Comparison of ENCODE assay signal across 8 cellular contexts in the genomic region with DNA sequence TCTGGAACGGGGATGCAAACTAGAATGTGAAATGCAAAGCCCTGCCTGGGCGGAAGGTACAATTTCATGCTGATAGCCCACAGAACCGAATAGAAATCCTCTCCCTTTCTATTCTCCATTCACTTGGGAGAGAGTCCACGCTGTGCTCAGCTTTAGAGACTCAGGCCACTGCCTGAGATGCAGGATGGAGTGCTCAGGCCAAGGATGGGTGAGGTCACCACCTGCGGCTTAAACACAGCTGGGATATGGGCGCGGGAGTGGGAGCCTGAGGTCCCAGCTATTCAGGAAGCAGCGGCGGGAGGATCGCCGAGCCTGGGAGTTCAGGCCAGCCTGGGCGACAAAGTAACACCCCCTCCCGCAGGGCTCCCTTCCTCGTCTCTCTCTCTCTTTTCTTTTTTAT. TPM values are rescaled to one million over a fixed set of nuclear protein-coding genes. Genes with fewer than 3 reads are reported as not detected.
DNase-seq lines count a peak whose midpoint lies in the region; FAIRE-seq and TF ChIP-seq lines count a peak whose summit lies in the region.

No MANE protein-coding gene starts in this region.

- H3K27ac ChIP-seq in 22Rv1 (peak overlapping the region; percentile 90), Karpas-422 (ENCODE audit: low read length) (no peak overlapping the region), small intestine (ENCODE audit: low read depth in 1 of 2, low read length in 1 of 2) (peak overlapping the region in 1 of 2 donors; percentile 55)

- peak overlapping the region; percentile 100 for H3K4me2 ChIP-seq in Karpas-422 (ENCODE audit: low read depth, low read length, poor library complexity, severe bottlenecking)

- peaks cover 5% of the 10 kb centered on the region; the same call in 1 of the 2 replicates for H3K36me3 ChIP-seq in Karpas-422 (ENCODE audit: insufficient read depth, low read length)
- H3K36me3 ChIP-seq in small intestine (ENCODE audit: control insufficient read depth in 2 of 2, insufficient read depth in 2 of 2, low read length in 2 of 2), result no peaks in the 10 kb centered on the region

- H3K27me3 ChIP-seq in Karpas-422 (ENCODE audit: low read length) (no peaks in the 10 kb centered on the region), small intestine (ENCODE audit: control insufficient read depth in 2 of 2, insufficient read depth in 2 of 2, low read length in 2 of 2) (no peaks in the 10 kb centered on the region)

- H3K9me3 Mint-ChIP-seq in immature natural killer cell, result peaks cover 0 to 9% (median 0%) of the 10 kb centered on the region in 6 donors

- peak overlapping the region; percentile 34 to 100 (median 71) for H3K27ac Mint-ChIP-seq in immature natural killer cell

- TF ChIP-seq POLR2A in GM12891 (IDR thresholded peaks at IDR 0.05; ENCODE audit: low read depth, low read length), result no peak

- WGBS in small intestine, 3 donors, result 19 to 36% (median 31%) methylated on average over 14 of the region's 14 CpGs

- H3K36me3 Mint-ChIP-seq in immature natural killer cell, result peaks cover 6 to 8% (median 6%) of the 10 kb centered on the region in 3 donors

- no peaks in the 10 kb centered on the region for H4K20me1 ChIP-seq in Karpas-422 (ENCODE audit: insufficient read depth, low read depth, low read length)

- peak overlapping the region; percentile 94 to 100 (median 100) for H3K4me3 Mint-ChIP-seq in immature natural killer cell

- in situ Hi-C loops in astrocyte of the spinal cord (cut with HindIII; ENCODE audit: low sequenced_read_pairs), result no loop called here

- H3K4me1 ChIP-seq in Karpas-422 (ENCODE audit: low read length) (peaks cover 14% of the 10 kb centered on the region), small intestine (ENCODE audit: control insufficient read depth in 2 of 2, insufficient read depth in 1 of 2, low read depth in 1 of 2, low read length in 1 of 2) (no peaks in the 10 kb centered on the region)

- H3K27me3 Mint-ChIP-seq in immature natural killer cell (ENCODE audit: low read depth in 3 of 3), result peaks cover 5 to 10% (median 5%) of the 10 kb centered on the region in 3 donors

- no peak overlapping the region for H2AFZ ChIP-seq in Karpas-422 (ENCODE audit: low read length)

- TF ChIP-seq CTCF in 22Rv1 (IDR thresholded peaks at IDR 0.05) (no peak), astrocyte of the spinal cord (IDR thresholded peaks at IDR 0.05; ENCODE audit: low read depth, low read length) (no peak)

- DNase-seq in GM12891 (ENCODE audit: insufficient read length, low spot score), result peak; percentile 16
- no peak for DNase-seq in Karpas-422
- DNase-seq in astrocyte of the spinal cord (ENCODE audit: low read depth, low spot score), result no peak
- DNase-seq in immature natural killer cell, result no peak
- DNase-seq in small intestine, result no peak
- DNase-seq in activated CD4-positive, CD25-positive, alpha-beta regulatory T cell treated with anti-CD3 and anti-CD28 coated beads, Interleukin-2, amount 50 U/mL, for 72 hours, result no peak
- DNase-seq in middle frontal gyrus (ENCODE audit: extremely low spot score, low spot score), result no peak

- H3K9ac ChIP-seq in Karpas-422 (ENCODE audit: low read length), result peak overlapping the region; percentile 39

- FAIRE-seq in GM12891 (lab: Jason Lieb, UNC) (no peak), small intestine (lab: Jason Lieb, UNC) (no peak)

- H3K9me3 ChIP-seq in Karpas-422 (ENCODE audit: low read length) (no peaks in the 10 kb centered on the region), small intestine (ENCODE audit: control insufficient read depth, low read depth) (peaks cover 2% of the 10 kb centered on the region)

- H3K9me2 ChIP-seq in Karpas-422 (replicated peaks; ENCODE audit: insufficient read depth, low read length), result no peaks in the 10 kb centered on the region

- peaks cover 29 to 34% of the 10 kb centered on the region in 2 donors for H3K4me1 Mint-ChIP-seq in immature natural killer cell

- peaks cover 27% of the 10 kb centered on the region for H3K79me2 ChIP-seq in Karpas-422 (ENCODE audit: low read length)

- peak overlapping the region; percentile 94 for H3K4me3 ChIP-seq in Karpas-422 (ENCODE audit: low read length)
- H3K4me3 ChIP-seq in astrocyte of the spinal cord (ENCODE audit: low read depth, low read length), result peak overlapping the region; percentile 33
- H3K4me3 ChIP-seq in small intestine (ENCODE audit: low read depth in 1 of 2, low read length in 2 of 2), result peak overlapping the region; percentile 64 to 68

TF ChIP-seq in GM12891, 5 proteins besides CTCF, POLR2A, EP300 and RAD21:
- TF ChIP-seq POLR2AphosphoS5 (IDR thresholded peaks at IDR 0.05; ENCODE audit: low read depth, low read length) (no peak), POU2F2 (IDR thresholded peaks at IDR 0.05; ENCODE audit: low read depth, low read length) (no peak)
TF ChIP-seq in GM12891: peak in this region for 0.

RNA-seq across cellular contexts. Expression of a gene that starts 0.4 kb away (rescaled TPM):
- polyA plus RNA-seq in GM12891 (2012; ENCODE audit: low read depth, missing spikeins), result 16.2 TPM
- 95.9 and 115 TPM in 2 replicates for total RNA-seq in Karpas-422 (2014; rRNA removed; shearing (Covaris generic); ENCODE audit: low replicate concordance)
- polyA plus RNA-seq in immature natural killer cell (10 to 100 TPM in 1 of 3 donors, 1 to 10 TPM in 2; 5.2 to 19.1 (median 8.3) TPM), small intestine (10 to 100 TPM in 1 of 3 donors, 1 to 10 TPM in 2; 4.3 to 15.4 (median 9.9) TPM)

Comparison
In these comparisons a context has a peak if more than half of its experiments do, and no peak if none do; other contexts are left out.
1. H3K4me3 ChIP-seq: peak in every context shown above with its lines; median percentile 94 in Karpas-422; 66 in small intestine; 33 in astrocyte of the spinal cord.